In the genomic region with DNA sequence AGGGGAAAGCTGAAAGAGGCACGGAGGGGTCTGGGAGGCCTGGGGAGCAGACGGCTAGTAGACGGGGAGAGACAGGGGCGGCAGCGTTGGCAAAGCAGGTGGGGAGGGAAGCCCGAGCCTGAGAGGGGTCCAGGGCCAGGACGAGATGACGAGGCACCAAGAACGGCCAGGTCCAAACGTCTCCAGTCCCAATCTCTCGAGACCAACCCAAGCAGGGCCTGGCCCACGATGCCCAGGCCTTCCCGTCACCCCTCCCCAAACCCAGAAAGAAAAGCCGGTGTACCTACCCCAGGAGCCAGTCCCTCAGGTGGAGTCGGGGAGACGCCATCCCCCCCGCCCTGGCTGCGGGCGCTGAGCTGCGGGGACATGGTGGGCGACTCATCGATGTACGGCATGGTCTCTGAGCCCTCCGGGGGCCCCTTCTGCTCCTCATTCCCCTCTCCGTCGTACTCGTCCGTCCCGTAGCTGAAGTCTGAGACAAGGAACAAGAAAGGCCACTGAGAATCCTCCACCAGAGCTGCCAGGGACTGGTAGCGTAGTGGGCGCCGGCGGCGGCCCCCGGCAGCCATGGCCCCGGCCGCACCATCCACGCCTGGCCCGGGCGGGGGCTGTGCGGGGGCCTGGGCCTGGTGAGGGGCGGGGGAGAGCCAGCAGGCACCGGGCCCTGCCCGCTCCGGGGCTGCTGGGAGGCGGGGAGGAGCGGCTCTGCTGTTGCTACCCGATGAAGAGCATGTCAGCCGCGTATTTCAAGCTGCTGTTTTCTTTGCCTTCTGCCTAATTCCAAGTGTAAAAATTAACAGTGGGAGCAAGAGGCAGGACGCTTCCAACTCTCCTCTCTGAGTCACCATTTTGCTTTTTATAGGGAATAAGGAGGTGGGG, we compare ENCODE assay signal across 2 cellular contexts.
TF ChIP-seq lines count a peak whose summit lies in the region.

No MANE protein-coding gene starts in this region.

TF ChIP-seq in SK-N-SH, 30 proteins besides CTCF, POLR2A, EP300 and RAD21:
- TF ChIP-seq MAX (IDR thresholded peaks at IDR 0.05; ENCODE audit: low read depth) (no peak), PBX3 (IDR thresholded peaks at IDR 0.05) (no peak), JUND (IDR thresholded peaks at IDR 0.05) (no peak), GABPA (IDR thresholded peaks at IDR 0.05; ENCODE audit: low read depth) (no peak), GATA2 (CRISPR knock-in tag; IDR thresholded peaks at IDR 0.05) (no peak), FOXM1 (IDR thresholded peaks at IDR 0.05; ENCODE audit: low read depth) (no peak), TAF1 (IDR thresholded peaks at IDR 0.05; ENCODE audit: borderline replicate concordance, low read depth, low read length) (no peak), MEF2A (IDR thresholded peaks at IDR 0.05; ENCODE audit: borderline replicate concordance, low read depth) (no peak), SIN3A (IDR thresholded peaks at IDR 0.05; ENCODE audit: borderline replicate concordance, low read depth, low read length) (no peak), NRF1 (IDR thresholded peaks at IDR 0.05; ENCODE audit: low read depth, low read length) (no peak), REST (IDR thresholded peaks at IDR 0.05; ENCODE audit: low read depth, low read length) (no peak), FOSL2 (IDR thresholded peaks at IDR 0.05; ENCODE audit: borderline replicate concordance, low read depth) (no peak; the same call in 1 of the 2 replicates), POLR2AphosphoS5 (IDR thresholded peaks at IDR 0.05; ENCODE audit: low read depth, low read length) (no peak), EZH2phosphoT487 (IDR thresholded peaks at IDR 0.05; ENCODE audit: borderline replicate concordance, low read depth) (no peak)
- TF ChIP-seq, protein P1, sequence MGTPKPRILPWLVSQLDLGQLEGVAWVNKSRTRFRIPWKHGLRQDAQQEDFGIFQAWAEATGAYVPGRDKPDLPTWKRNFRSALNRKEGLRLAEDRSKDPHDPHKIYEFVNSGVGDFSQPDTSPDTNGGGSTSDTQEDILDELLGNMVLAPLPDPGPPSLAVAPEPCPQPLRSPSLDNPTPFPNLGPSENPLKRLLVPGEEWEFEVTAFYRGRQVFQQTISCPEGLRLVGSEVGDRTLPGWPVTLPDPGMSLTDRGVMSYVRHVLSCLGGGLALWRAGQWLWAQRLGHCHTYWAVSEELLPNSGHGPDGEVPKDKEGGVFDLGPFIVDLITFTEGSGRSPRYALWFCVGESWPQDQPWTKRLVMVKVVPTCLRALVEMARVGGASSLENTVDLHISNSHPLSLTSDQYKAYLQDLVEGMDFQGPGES (IDR thresholded peaks at IDR 0.05; ENCODE audit: low read depth, low read length) = no peak

TF ChIP-seq in SK-N-SH treated with all-trans-retinoic acid at 6 μM for 48 hours, 23 proteins besides CTCF, POLR2A, EP300 and RAD21:
- TF ChIP-seq ZNF565 (CRISPR knock-in tag; conservative IDR thresholded peaks at IDR 0.05; ENCODE audit: low read depth) = no peak
